Comparison of ENCODE assay signal across 3 cellular contexts in the genomic region with DNA sequence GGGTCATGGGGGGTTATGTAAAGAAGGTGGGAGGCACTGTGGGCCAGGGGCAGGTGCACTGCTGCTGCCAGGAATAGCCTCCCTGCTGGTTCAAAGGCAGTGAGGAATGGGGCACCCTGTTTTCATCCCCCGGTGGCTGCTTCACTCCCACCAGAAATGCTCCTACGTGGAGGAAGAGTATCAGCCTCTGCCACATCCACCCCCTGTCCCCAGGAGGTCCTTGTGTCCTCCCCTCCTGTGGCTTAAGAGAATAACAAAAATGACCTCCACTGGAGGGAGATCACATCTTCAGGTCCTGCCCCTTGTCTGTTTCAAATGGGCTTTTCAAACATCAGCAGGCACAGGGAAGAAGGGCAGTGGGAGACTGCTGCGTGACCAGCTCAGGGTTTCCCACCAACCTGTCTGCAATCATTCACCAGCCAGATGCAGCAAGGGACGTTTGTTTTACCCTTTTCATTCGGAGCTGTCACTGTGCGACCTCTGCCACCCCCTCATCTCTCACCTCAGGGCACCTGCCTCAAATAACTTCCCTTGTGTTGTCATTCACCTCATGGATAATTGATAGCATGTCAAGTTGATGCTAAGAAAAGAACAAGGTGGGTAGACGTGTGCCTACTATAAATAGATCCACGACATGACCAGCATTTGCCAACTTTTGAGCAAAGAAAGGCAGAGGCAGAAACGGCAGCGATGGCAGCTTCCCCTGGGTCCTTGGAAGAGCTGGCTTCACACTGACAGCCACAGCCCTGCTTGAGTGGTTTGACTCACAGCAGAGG.
TF ChIP-seq lines count a peak whose summit lies in the region.

No MANE protein-coding gene starts in this region.

TF ChIP-seq in SK-N-SH, 30 proteins besides CTCF, POLR2A, EP300 and RAD21 (continued from another document):
- TF ChIP-seq EZH2phosphoT487 (IDR thresholded peaks at IDR 0.05; ENCODE audit: borderline replicate concordance, low read depth) (no peak), MEF2A (IDR thresholded peaks at IDR 0.05; ENCODE audit: borderline replicate concordance, low read depth) (no peak), TAF1 (IDR thresholded peaks at IDR 0.05; ENCODE audit: borderline replicate concordance, low read depth, low read length) (no peak), NRF1 (IDR thresholded peaks at IDR 0.05; ENCODE audit: low read depth, low read length) (no peak), MXI1 (IDR thresholded peaks at IDR 0.05; ENCODE audit: low read depth, low read length) (no peak), JUND (IDR thresholded peaks at IDR 0.05) (no peak), FOSL2 (IDR thresholded peaks at IDR 0.05; ENCODE audit: borderline replicate concordance, low read depth) (no peak)
- TF ChIP-seq, protein P1, sequence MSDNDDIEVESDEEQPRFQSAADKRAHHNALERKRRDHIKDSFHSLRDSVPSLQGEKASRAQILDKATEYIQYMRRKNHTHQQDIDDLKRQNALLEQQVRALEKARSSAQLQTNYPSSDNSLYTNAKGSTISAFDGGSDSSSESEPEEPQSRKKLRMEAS (IDR thresholded peaks at IDR 0.05; ENCODE audit: low read depth) = no peak
- TF ChIP-seq, protein P2, sequence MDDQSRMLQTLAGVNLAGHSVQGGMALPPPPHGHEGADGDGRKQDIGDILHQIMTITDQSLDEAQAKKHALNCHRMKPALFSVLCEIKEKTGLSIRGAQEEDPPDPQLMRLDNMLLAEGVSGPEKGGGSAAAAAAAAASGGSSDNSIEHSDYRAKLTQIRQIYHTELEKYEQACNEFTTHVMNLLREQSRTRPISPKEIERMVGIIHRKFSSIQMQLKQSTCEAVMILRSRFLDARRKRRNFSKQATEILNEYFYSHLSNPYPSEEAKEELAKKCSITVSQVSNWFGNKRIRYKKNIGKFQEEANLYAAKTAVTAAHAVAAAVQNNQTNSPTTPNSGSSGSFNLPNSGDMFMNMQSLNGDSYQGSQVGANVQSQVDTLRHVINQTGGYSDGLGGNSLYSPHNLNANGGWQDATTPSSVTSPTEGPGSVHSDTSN (IDR thresholded peaks at IDR 0.05) = no peak

TF ChIP-seq in SK-N-SH treated with all-trans-retinoic acid at 6 μM for 48 hours, 23 proteins besides CTCF, POLR2A, EP300 and RAD21 (continued from another document):
- TF ChIP-seq, protein P3, sequence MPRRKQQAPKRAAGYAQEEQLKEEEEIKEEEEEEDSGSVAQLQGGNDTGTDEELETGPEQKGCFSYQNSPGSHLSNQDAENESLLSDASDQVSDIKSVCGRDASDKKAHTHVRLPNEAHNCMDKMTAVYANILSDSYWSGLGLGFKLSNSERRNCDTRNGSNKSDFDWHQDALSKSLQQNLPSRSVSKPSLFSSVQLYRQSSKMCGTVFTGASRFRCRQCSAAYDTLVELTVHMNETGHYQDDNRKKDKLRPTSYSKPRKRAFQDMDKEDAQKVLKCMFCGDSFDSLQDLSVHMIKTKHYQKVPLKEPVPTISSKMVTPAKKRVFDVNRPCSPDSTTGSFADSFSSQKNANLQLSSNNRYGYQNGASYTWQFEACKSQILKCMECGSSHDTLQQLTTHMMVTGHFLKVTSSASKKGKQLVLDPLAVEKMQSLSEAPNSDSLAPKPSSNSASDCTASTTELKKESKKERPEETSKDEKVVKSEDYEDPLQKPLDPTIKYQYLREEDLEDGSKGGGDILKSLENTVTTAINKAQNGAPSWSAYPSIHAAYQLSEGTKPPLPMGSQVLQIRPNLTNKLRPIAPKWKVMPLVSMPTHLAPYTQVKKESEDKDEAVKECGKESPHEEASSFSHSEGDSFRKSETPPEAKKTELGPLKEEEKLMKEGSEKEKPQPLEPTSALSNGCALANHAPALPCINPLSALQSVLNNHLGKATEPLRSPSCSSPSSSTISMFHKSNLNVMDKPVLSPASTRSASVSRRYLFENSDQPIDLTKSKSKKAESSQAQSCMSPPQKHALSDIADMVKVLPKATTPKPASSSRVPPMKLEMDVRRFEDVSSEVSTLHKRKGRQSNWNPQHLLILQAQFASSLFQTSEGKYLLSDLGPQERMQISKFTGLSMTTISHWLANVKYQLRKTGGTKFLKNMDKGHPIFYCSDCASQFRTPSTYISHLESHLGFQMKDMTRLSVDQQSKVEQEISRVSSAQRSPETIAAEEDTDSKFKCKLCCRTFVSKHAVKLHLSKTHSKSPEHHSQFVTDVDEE (CRISPR knock-in tag; IDR thresholded peaks at IDR 0.05) = no peak
- TF ChIP-seq, protein P4, sequence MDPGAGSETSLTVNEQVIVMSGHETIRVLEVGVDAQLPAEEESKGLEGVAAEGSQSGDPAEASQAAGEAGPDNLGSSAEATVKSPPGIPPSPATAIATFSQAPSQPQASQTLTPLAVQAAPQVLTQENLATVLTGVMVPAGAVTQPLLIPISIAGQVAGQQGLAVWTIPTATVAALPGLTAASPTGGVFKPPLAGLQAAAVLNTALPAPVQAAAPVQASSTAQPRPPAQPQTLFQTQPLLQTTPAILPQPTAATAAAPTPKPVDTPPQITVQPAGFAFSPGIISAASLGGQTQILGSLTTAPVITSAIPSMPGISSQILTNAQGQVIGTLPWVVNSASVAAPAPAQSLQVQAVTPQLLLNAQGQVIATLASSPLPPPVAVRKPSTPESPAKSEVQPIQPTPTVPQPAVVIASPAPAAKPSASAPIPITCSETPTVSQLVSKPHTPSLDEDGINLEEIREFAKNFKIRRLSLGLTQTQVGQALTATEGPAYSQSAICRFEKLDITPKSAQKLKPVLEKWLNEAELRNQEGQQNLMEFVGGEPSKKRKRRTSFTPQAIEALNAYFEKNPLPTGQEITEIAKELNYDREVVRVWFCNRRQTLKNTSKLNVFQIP (CRISPR knock-in tag; IDR thresholded peaks at IDR 0.05; ENCODE audit: borderline replicate concordance, low read depth) = no peak
- TF ChIP-seq ESRRG (CRISPR knock-in tag; IDR thresholded peaks at IDR 0.05) = no peak
- no peak for TF ChIP-seq GLIS3 (CRISPR knock-in tag; IDR thresholded peaks at IDR 0.05)
- TF ChIP-seq ZFP30 (CRISPR knock-in tag; IDR thresholded peaks at IDR 0.05) = no peak
- TF ChIP-seq, protein P5, sequence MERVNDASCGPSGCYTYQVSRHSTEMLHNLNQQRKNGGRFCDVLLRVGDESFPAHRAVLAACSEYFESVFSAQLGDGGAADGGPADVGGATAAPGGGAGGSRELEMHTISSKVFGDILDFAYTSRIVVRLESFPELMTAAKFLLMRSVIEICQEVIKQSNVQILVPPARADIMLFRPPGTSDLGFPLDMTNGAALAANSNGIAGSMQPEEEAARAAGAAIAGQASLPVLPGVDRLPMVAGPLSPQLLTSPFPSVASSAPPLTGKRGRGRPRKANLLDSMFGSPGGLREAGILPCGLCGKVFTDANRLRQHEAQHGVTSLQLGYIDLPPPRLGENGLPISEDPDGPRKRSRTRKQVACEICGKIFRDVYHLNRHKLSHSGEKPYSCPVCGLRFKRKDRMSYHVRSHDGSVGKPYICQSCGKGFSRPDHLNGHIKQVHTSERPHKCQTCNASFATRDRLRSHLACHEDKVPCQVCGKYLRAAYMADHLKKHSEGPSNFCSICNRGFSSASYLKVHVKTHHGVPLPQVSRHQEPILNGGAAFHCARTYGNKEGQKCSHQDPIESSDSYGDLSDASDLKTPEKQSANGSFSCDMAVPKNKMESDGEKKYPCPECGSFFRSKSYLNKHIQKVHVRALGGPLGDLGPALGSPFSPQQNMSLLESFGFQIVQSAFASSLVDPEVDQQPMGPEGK (CRISPR knock-in tag; IDR thresholded peaks at IDR 0.05; ENCODE audit: borderline replicate concordance) = no peak
- TF ChIP-seq, protein P6, sequence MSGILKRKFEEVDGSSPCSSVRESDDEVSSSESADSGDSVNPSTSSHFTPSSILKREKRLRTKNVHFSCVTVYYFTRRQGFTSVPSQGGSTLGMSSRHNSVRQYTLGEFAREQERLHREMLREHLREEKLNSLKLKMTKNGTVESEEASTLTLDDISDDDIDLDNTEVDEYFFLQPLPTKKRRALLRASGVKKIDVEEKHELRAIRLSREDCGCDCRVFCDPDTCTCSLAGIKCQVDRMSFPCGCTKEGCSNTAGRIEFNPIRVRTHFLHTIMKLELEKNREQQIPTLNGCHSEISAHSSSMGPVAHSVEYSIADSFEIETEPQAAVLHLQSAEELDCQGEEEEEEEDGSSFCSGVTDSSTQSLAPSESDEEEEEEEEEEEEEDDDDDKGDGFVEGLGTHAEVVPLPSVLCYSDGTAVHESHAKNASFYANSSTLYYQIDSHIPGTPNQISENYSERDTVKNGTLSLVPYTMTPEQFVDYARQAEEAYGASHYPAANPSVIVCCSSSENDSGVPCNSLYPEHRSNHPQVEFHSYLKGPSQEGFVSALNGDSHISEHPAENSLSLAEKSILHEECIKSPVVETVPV (CRISPR knock-in tag; IDR thresholded peaks at IDR 0.05) = no peak
- no peak for TF ChIP-seq ZNF565 (CRISPR knock-in tag; conservative IDR thresholded peaks at IDR 0.05; ENCODE audit: low read depth)
- no peak for TF ChIP-seq ZFP3 (CRISPR knock-in tag; IDR thresholded peaks at IDR 0.05)
- TF ChIP-seq ISL1 (CRISPR knock-in tag; IDR thresholded peaks at IDR 0.05) = no peak
- TF ChIP-seq TOX (CRISPR knock-in tag; IDR thresholded peaks at IDR 0.05; ENCODE audit: borderline replicate concordance) = no peak

TF ChIP-seq in HepG2, 621 proteins besides CTCF, POLR2A, EP300 and RAD21:
- TF ChIP-seq, protein P7, sequence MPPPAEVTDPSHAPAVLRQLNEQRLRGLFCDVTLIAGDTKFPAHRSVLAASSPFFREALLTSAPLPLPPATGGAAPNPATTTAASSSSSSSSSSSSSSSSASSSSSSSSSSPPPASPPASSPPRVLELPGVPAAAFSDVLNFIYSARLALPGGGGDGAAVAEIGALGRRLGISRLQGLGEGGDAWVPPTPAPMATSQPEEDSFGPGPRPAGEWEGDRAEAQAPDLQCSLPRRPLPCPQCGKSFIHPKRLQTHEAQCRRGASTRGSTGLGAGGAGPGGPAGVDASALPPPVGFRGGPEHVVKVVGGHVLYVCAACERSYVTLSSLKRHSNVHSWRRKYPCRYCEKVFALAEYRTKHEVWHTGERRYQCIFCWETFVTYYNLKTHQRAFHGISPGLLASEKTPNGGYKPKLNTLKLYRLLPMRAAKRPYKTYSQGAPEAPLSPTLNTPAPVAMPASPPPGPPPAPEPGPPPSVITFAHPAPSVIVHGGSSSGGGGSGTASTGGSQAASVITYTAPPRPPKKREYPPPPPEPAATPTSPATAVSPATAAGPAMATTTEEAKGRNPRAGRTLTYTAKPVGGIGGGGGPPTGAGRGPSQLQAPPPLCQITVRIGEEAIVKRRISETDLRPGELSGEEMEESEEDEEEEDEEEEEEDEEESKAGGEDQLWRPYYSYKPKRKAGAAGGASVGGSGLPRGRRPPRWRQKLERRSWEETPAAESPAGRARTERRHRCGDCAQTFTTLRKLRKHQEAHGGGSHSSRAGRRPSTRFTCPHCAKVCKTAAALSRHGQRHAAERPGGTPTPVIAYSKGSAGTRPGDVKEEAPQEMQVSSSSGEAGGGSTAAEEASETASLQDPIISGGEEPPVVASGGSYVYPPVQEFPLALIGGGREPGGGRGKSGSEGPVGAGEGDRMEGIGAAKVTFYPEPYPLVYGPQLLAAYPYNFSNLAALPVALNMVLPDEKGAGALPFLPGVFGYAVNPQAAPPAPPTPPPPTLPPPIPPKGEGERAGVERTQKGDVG (CRISPR knock-in tag; IDR thresholded peaks at IDR 0.05; ENCODE audit: borderline replicate concordance) = no peak
- TF ChIP-seq, protein P8, sequence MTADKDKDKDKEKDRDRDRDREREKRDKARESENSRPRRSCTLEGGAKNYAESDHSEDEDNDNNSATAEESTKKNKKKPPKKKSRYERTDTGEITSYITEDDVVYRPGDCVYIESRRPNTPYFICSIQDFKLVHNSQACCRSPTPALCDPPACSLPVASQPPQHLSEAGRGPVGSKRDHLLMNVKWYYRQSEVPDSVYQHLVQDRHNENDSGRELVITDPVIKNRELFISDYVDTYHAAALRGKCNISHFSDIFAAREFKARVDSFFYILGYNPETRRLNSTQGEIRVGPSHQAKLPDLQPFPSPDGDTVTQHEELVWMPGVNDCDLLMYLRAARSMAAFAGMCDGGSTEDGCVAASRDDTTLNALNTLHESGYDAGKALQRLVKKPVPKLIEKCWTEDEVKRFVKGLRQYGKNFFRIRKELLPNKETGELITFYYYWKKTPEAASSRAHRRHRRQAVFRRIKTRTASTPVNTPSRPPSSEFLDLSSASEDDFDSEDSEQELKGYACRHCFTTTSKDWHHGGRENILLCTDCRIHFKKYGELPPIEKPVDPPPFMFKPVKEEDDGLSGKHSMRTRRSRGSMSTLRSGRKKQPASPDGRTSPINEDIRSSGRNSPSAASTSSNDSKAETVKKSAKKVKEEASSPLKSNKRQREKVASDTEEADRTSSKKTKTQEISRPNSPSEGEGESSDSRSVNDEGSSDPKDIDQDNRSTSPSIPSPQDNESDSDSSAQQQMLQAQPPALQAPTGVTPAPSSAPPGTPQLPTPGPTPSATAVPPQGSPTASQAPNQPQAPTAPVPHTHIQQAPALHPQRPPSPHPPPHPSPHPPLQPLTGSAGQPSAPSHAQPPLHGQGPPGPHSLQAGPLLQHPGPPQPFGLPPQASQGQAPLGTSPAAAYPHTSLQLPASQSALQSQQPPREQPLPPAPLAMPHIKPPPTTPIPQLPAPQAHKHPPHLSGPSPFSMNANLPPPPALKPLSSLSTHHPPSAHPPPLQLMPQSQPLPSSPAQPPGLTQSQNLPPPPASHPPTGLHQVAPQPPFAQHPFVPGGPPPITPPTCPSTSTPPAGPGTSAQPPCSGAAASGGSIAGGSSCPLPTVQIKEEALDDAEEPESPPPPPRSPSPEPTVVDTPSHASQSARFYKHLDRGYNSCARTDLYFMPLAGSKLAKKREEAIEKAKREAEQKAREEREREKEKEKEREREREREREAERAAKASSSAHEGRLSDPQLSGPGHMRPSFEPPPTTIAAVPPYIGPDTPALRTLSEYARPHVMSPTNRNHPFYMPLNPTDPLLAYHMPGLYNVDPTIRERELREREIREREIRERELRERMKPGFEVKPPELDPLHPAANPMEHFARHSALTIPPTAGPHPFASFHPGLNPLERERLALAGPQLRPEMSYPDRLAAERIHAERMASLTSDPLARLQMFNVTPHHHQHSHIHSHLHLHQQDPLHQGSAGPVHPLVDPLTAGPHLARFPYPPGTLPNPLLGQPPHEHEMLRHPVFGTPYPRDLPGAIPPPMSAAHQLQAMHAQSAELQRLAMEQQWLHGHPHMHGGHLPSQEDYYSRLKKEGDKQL (CRISPR knock-in tag; IDR thresholded peaks at IDR 0.05; ENCODE audit: low read depth) = no peak
- TF ChIP-seq, protein P9, sequence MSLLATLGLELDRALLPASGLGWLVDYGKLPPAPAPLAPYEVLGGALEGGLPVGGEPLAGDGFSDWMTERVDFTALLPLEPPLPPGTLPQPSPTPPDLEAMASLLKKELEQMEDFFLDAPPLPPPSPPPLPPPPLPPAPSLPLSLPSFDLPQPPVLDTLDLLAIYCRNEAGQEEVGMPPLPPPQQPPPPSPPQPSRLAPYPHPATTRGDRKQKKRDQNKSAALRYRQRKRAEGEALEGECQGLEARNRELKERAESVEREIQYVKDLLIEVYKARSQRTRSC (CRISPR knock-in tag; IDR thresholded peaks at IDR 0.05; ENCODE audit: low read depth) = no peak
- TF ChIP-seq, protein P10, sequence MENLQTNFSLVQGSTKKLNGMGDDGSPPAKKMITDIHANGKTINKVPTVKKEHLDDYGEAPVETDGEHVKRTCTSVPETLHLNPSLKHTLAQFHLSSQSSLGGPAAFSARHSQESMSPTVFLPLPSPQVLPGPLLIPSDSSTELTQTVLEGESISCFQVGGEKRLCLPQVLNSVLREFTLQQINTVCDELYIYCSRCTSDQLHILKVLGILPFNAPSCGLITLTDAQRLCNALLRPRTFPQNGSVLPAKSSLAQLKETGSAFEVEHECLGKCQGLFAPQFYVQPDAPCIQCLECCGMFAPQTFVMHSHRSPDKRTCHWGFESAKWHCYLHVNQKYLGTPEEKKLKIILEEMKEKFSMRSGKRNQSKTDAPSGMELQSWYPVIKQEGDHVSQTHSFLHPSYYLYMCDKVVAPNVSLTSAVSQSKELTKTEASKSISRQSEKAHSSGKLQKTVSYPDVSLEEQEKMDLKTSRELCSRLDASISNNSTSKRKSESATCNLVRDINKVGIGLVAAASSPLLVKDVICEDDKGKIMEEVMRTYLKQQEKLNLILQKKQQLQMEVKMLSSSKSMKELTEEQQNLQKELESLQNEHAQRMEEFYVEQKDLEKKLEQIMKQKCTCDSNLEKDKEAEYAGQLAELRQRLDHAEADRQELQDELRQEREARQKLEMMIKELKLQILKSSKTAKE (CRISPR knock-in tag; IDR thresholded peaks at IDR 0.05; ENCODE audit: borderline replicate concordance) = no peak
